8 cellular contexts compared by ENCODE assay signal in genomic region chr2:111118455-111119003, GRCh38. TPM values are rescaled to one million over a fixed set of nuclear protein-coding genes. Genes with fewer than 3 reads are reported as not detected.
A peak's percentile ranks its signal among the peaks of the same experiment; 100 is the strongest.
DNase-seq lines count a peak whose midpoint lies in the region; ATAC-seq and TF ChIP-seq lines count a peak whose summit lies in the region.

No MANE protein-coding gene starts in this region.

- in situ Hi-C loops in GM13977 (cut with MboI; ENCODE audit: low pct_unique_long_range_greater_than_20kb, low sequenced_read_pairs, unreplicated experiment): loop anchor here (10.0 to 25.0 kb wide), 2 partner anchors 294 to 594 kb away; no protein-coding TSS in a partner anchor

- H3K4me3 Mint-ChIP-seq in activated CD8-positive, alpha-beta memory T cell treated with anti-CD3 and anti-CD28 coated beads, Interleukin-2, amount 10 ng/mL, durations not matched to agents 7 days and 5 days: peak overlapping the region; percentile 63

- peak overlapping the region; percentile 40 for H3K27ac Mint-ChIP-seq in activated CD8-positive, alpha-beta memory T cell treated with anti-CD3 and anti-CD28 coated beads, Interleukin-2, amount 10 ng/mL, durations not matched to agents 7 days and 5 days

- peak; percentile 22 for DNase-seq in GM13977 (ENCODE audit: low spot score)
- DNase-seq in activated CD8-positive, alpha-beta memory T cell treated with anti-CD3 and anti-CD28 coated beads, Interleukin-2, amount 10 ng/mL, durations not matched to agents 7 days and 5 days: no peak
- peak; percentile 41 for DNase-seq in Right ventricle myocardium superior
- DNase-seq in retina: peak; percentile 69
- no peak for DNase-seq in activated gamma-delta T cell treated with Interleukin-2 at 50 U/mL for 16 hours
- DNase-seq in NAMALWA (ENCODE audit: low spot score): no peak
- DNase-seq in NCI-H524 treated with DMSO at 0.1 percent for 48 hours (lab: John Stamatoyannopoulos, UW): no peak

- peaks cover 69% of the 10 kb centered on the region for H3K27me3 Mint-ChIP-seq in activated CD8-positive, alpha-beta memory T cell treated with anti-CD3 and anti-CD28 coated beads, Interleukin-2, amount 10 ng/mL, durations not matched to agents 7 days and 5 days

- no peak for TF ChIP-seq CTCF in GM13977 (IDR thresholded peaks at IDR 0.05; ENCODE audit: extremely low read depth, insufficient read depth, missing control alignments)

- peaks cover 49% of the 10 kb centered on the region for H3K4me1 Mint-ChIP-seq in activated CD8-positive, alpha-beta memory T cell treated with anti-CD3 and anti-CD28 coated beads, Interleukin-2, amount 10 ng/mL, durations not matched to agents 7 days and 5 days

- ATAC-seq in activated CD8-positive, alpha-beta memory T cell treated with anti-CD3 and anti-CD28 coated beads, Interleukin-2, amount 10 ng/mL, durations not matched to agents 7 days and 5 days: no peak
- ATAC-seq in Right ventricle myocardium superior (ENCODE audit: poor library complexity) (no peak), GM18498 (IDR thresholded peaks at IDR 0.05; ENCODE audit: unreplicated experiment) (no peak)

- no peaks in the 10 kb centered on the region for H3K36me3 Mint-ChIP-seq in activated CD8-positive, alpha-beta memory T cell treated with anti-CD3 and anti-CD28 coated beads, Interleukin-2, amount 10 ng/mL, durations not matched to agents 7 days and 5 days

- no peaks in the 10 kb centered on the region for H3K9me3 Mint-ChIP-seq in activated CD8-positive, alpha-beta memory T cell treated with anti-CD3 and anti-CD28 coated beads, Interleukin-2, amount 10 ng/mL, durations not matched to agents 7 days and 5 days (ENCODE audit: low read depth)

- CTCF ChIA-PET in activated CD8-positive, alpha-beta memory T cell treated with anti-CD3 and anti-CD28 coated beads, Interleukin-2, amount 10 ng/mL, durations not matched to agents 7 days and 5 days (lab: Charles Lee): interaction anchor here (1.2 to 2.4 kb wide), 3 partner anchors 21 to 306 kb away, joined by 3 to 15 read pairs (median 5); no protein-coding TSS in a partner anchor

- intact Hi-C loops in Right ventricle myocardium superior (cut with DNase I): loop anchor here (5.0 to 10.0 kb wide), 2 partner anchors 306 to 546 kb away; no protein-coding TSS in a partner anchor

RNA-seq across cellular contexts. Expression of gene BCL2L11, which starts 2.2 kb away (rescaled TPM):
- 10 to 100 TPM; 11.9 to 46.8 TPM for total RNA-seq in activated CD8-positive, alpha-beta memory T cell treated with anti-CD3 and anti-CD28 coated beads, Interleukin-2, amount 10 ng/mL, durations not matched to agents 7 days and 5 days
- total RNA-seq in Right ventricle myocardium superior: 10.8 TPM

Comparison
In these comparisons a context has a peak if more than half of its experiments do, and no peak if none do; other contexts are left out.
1. DNase-seq: peak in GM13977 (single experiment), Right ventricle myocardium superior (single experiment) and retina (single experiment); none in activated CD8-positive, alpha-beta memory T cell treated with anti-CD3 and anti-CD28 coated beads, Interleukin-2, amount 10 ng/mL, durations not matched to agents 7 days and 5 days (single experiment), activated gamma-delta T cell treated with Interleukin-2 at 50 U/mL for 16 hours (single experiment), NAMALWA (single experiment) and NCI-H524 treated with DMSO at 0.1 percent for 48 hours (single experiment).